In genomic region chr20:63544241-63544957, GRCh38 we compare ENCODE assay signal across 1 cellular context.
TF ChIP-seq lines count a peak whose summit lies in the region.

No MANE protein-coding gene starts in this region.

TF ChIP-seq in K562, 482 proteins besides CTCF, POLR2A, EP300 and RAD21:
- 0 out of 2 replicates have a peak, but pooled peaks have one; percentile 29 for TF ChIP-seq ESRRA (IDR thresholded peaks at IDR 0.05; ENCODE audit: borderline replicate concordance, low read depth)
- TF ChIP-seq MEIS2 (IDR thresholded peaks at IDR 0.05; ENCODE audit: partially characterized antibody), result no peak
- no peak for TF ChIP-seq ZNF583 (CRISPR knock-in tag; IDR thresholded peaks at IDR 0.05)
- TF ChIP-seq ZNF197 (CRISPR knock-in tag; IDR thresholded peaks at IDR 0.05; ENCODE audit: low read depth), result no peak
- peak; percentile 39; the same call in 1 of the 2 replicates for TF ChIP-seq CTBP1 (IDR thresholded peaks at IDR 0.05; ENCODE audit: borderline replicate concordance)
- no peak for TF ChIP-seq NCOA4 (IDR thresholded peaks at IDR 0.05; ENCODE audit: partially characterized antibody)
- 0 out of 2 replicates have a peak, but pooled peaks have one; percentile 26 for TF ChIP-seq ZFX (CRISPR knock-in tag; IDR thresholded peaks at IDR 0.05)
- TF ChIP-seq ZBTB9 (CRISPR knock-in tag; IDR thresholded peaks at IDR 0.05), result no peak
- no peak for TF ChIP-seq DMBX1 (CRISPR knock-in tag; IDR thresholded peaks at IDR 0.05; ENCODE audit: borderline replicate concordance)
- TF ChIP-seq ZBTB33 (CRISPR knock-in tag; IDR thresholded peaks at IDR 0.05), result peak; percentile 64; the same call in 1 of the 2 replicates
- no peak for TF ChIP-seq HSF4 (CRISPR knock-in tag; IDR thresholded peaks at IDR 0.05; ENCODE audit: borderline replicate concordance)
TF ChIP-seq in K562: peak in this region for 4.
